In genomic region chr17:78796134-78796900, GRCh38 we compare ENCODE assay signal across 16 cellular contexts. TPM values are rescaled to one million over a fixed set of nuclear protein-coding genes. Genes with fewer than 3 reads are reported as not detected.
DNase-seq lines count a peak whose midpoint lies in the region; ATAC-seq and TF ChIP-seq lines count a peak whose summit lies in the region.
"Had no signal": no experiment of that assay in that cellular context is flagged by ENCODE, and none has a peak within 500 bp of the region (broad histone marks: within the 10 kb centered on the region; RNA-seq: fewer than 3 reads in every experiment).

No MANE protein-coding gene starts in this region.

- no peak for ATAC-seq in CD4-positive, CD25-positive, alpha-beta regulatory T cell (ENCODE audit: low read depth in 2 of 2)
- no peak for ATAC-seq in GM21576 (IDR thresholded peaks at IDR 0.05; ENCODE audit: unreplicated experiment)
- no peak for ATAC-seq in naive thymus-derived CD8-positive, alpha-beta T cell
- ATAC-seq: foreskin keratinocyte had no signal

- TF ChIP-seq POLR2A in esophagus squamous epithelium (IDR thresholded peaks at IDR 0.05) = no peak

- no peaks in the 10 kb centered on the region for H3K27me3 Mint-ChIP-seq in CD4-positive, CD25-positive, alpha-beta regulatory T cell
- no peaks in the 10 kb centered on the region for H3K27me3 Mint-ChIP-seq in naive thymus-derived CD8-positive, alpha-beta T cell
- H3K27me3 Mint-ChIP-seq: B cell had no signal

- intact Hi-C loops in esophagus squamous epithelium (cut with DNase I) = no loop called here
- intact Hi-C loops in posterior vena cava (cut with DNase I) = no loop called here

- H3K9ac ChIP-seq in BLaER1 = peak overlapping the region; percentile 42; the same call in 1 of the 2 replicates

- peak overlapping the region; percentile 33; the same call in 1 of the 2 replicates for H3K4me3 ChIP-seq in BLaER1
- H3K4me3 ChIP-seq in CD4-positive, CD25-positive, alpha-beta regulatory T cell (ENCODE audit: low read depth, low read length) = no peak overlapping the region
- H3K4me3 ChIP-seq in esophagus squamous epithelium = no peak overlapping the region
- H3K4me3 ChIP-seq: breast epithelium, dorsolateral prefrontal cortex had no signal

- H3K27ac Mint-ChIP-seq in CD4-positive, CD25-positive, alpha-beta regulatory T cell = peak overlapping the region; percentile 26 to 80 (median 62)
- peak overlapping the region in 5 of 10 donors; percentile 3 to 65 (median 34) for H3K27ac Mint-ChIP-seq in naive thymus-derived CD8-positive, alpha-beta T cell
- H3K27ac Mint-ChIP-seq: B cell, mesothelial cell of epicardium had no signal

- peaks cover 11 to 58% (median 23%) of the 10 kb centered on the region in 4 donors for H3K4me1 Mint-ChIP-seq in CD4-positive, CD25-positive, alpha-beta regulatory T cell
- peaks cover 37 to 69% (median 59%) of the 10 kb centered on the region in 4 donors for H3K4me1 Mint-ChIP-seq in naive thymus-derived CD8-positive, alpha-beta T cell

- no peaks in the 10 kb centered on the region for H3K9me3 Mint-ChIP-seq in CD4-positive, CD25-positive, alpha-beta regulatory T cell
- H3K9me3 Mint-ChIP-seq in naive thymus-derived CD8-positive, alpha-beta T cell = no peaks in the 10 kb centered on the region
- H3K9me3 Mint-ChIP-seq: mesothelial cell of epicardium had no signal

- no peaks in the 10 kb centered on the region for H3K27me3 ChIP-seq in BLaER1
- no peaks in the 10 kb centered on the region for H3K27me3 ChIP-seq in CD4-positive, CD25-positive, alpha-beta regulatory T cell (ENCODE audit: control insufficient read depth, insufficient read depth, low read length)
- no peaks in the 10 kb centered on the region for H3K27me3 ChIP-seq in esophagus squamous epithelium
- H3K27me3 ChIP-seq: breast epithelium, dorsolateral prefrontal cortex, foreskin keratinocyte had no signal

- TF ChIP-seq CTCF in esophagus squamous epithelium (IDR thresholded peaks at IDR 0.05) = no peak

- H3K27ac ChIP-seq in BLaER1 (peak overlapping the region; percentile 62), esophagus squamous epithelium (peak overlapping the region in 3 of 4 donors; percentile 27 to 32 (median 31))
- H3K27ac ChIP-seq in CD4-positive, CD25-positive, alpha-beta regulatory T cell (ENCODE audit: insufficient read depth, low read length, poor library complexity, severe bottlenecking) = no peak overlapping the region
- H3K27ac ChIP-seq: epithelial cell of prostate, foreskin keratinocyte had no signal

- WGBS in esophagus squamous epithelium, 2 donors = 80 to 85% methylated on average over 16 to 18 of the region's 18 CpGs

- POLR2A ChIA-PET in naive thymus-derived CD8-positive, alpha-beta T cell (lab: Charles Lee) = interaction anchor here (0.7 to 2.0 kb wide), 7 partner anchors 11 to 49 kb away, joined by 3 to 10 read pairs (median 3); no protein-coding TSS in a partner anchor

- H3K4me2 ChIP-seq in BLaER1 = peak overlapping the region; percentile 80

- H3K4me1 ChIP-seq in BLaER1 (peaks cover 84% of the 10 kb centered on the region), esophagus squamous epithelium (peaks cover 9 to 39% (median 20%) of the 10 kb centered on the region in 3 donors)
- H3K4me1 ChIP-seq in CD4-positive, CD25-positive, alpha-beta regulatory T cell (ENCODE audit: control insufficient read depth, insufficient read depth, low read length, poor library complexity, severe bottlenecking) = peaks cover 8% of the 10 kb centered on the region
- H3K4me1 ChIP-seq: breast epithelium had no signal

- H3K9me3 ChIP-seq in BLaER1 = no peaks in the 10 kb centered on the region
- no peaks in the 10 kb centered on the region for H3K9me3 ChIP-seq in CD4-positive, CD25-positive, alpha-beta regulatory T cell (ENCODE audit: control insufficient read depth in 2 of 2, low read length in 2 of 2)
- H3K9me3 ChIP-seq in esophagus squamous epithelium = no peaks in the 10 kb centered on the region
- H3K9me3 ChIP-seq: breast epithelium had no signal

- H3K4me3 Mint-ChIP-seq in CD4-positive, CD25-positive, alpha-beta regulatory T cell = no peak overlapping the region
- peak overlapping the region in 2 of 10 donors; percentile 16 to 42 for H3K4me3 Mint-ChIP-seq in naive thymus-derived CD8-positive, alpha-beta T cell
- H3K4me3 Mint-ChIP-seq: B cell, mesothelial cell of epicardium had no signal

- H3K36me3 ChIP-seq in BLaER1 (peaks cover 78% of the 10 kb centered on the region), esophagus squamous epithelium (peaks cover 25 to 81% (median 35%) of the 10 kb centered on the region in 3 donors)
- peaks cover 67% of the 10 kb centered on the region for H3K36me3 ChIP-seq in CD4-positive, CD25-positive, alpha-beta regulatory T cell (ENCODE audit: control insufficient read depth, insufficient read depth, low read length)
- H3K36me3 ChIP-seq: breast epithelium had no signal

- DNase-seq in CD4-positive, CD25-positive, alpha-beta regulatory T cell = no peak
- DNase-seq in esophagus squamous epithelium (lab: John Stamatoyannopoulos, UW) (no peak), posterior vena cava (ENCODE audit: low spot score) (peak; percentile 34), HuH-7.5 (ENCODE audit: low spot score) (no peak)
- no peak for DNase-seq in naive thymus-derived CD8-positive, alpha-beta T cell
- DNase-seq: activated T-cell treated with anti-CD3 and anti-CD28 coated beads for 4 hours, dorsolateral prefrontal cortex, foreskin keratinocyte, KG1, NCI-H510A had no signal

- peaks cover 51% of the 10 kb centered on the region for H4K20me1 ChIP-seq in BLaER1

- H3K36me3 Mint-ChIP-seq in CD4-positive, CD25-positive, alpha-beta regulatory T cell = peaks cover 60% of the 10 kb centered on the region
- peaks cover 7 to 70% (median 47%) of the 10 kb centered on the region in 3 donors for H3K36me3 Mint-ChIP-seq in naive thymus-derived CD8-positive, alpha-beta T cell

RNA-seq across cellular contexts. Expression of gene CYTH1, which starts 14.2 kb away (rescaled TPM):
- 487 TPM for total RNA-seq in CD4-positive, CD25-positive, alpha-beta regulatory T cell
- polyA plus RNA-seq in CD4-positive, CD25-positive, alpha-beta regulatory T cell = 100 to 1,000 TPM; 202 to 214 (median 206) TPM
- total RNA-seq in esophagus squamous epithelium (10 to 100 TPM; 42.1 to 86.7 (median 67.5) TPM), posterior vena cava (10 to 100 TPM; 27.0 to 42.9 TPM)
- total RNA-seq in naive thymus-derived CD8-positive, alpha-beta T cell = 100 to 1,000 TPM; 415 to 423 TPM
- 100 to 1,000 TPM; 220 to 320 (median 243) TPM for polyA plus RNA-seq in naive thymus-derived CD8-positive, alpha-beta T cell

RNA-seq across cellular contexts. Expression of gene USP36, which starts 44.3 kb away (rescaled TPM):
- total RNA-seq in CD4-positive, CD25-positive, alpha-beta regulatory T cell = 407 TPM
- polyA plus RNA-seq in CD4-positive, CD25-positive, alpha-beta regulatory T cell = 10 to 100 TPM; 19.6 to 22.2 (median 21.2) TPM
- total RNA-seq in esophagus squamous epithelium (10 to 100 TPM; 13.2 to 38.9 (median 22.4) TPM), posterior vena cava (10 to 100 TPM; 47.1 to 52.1 TPM)
- 100 to 1,000 TPM; 151 to 156 TPM for total RNA-seq in naive thymus-derived CD8-positive, alpha-beta T cell
- polyA plus RNA-seq in naive thymus-derived CD8-positive, alpha-beta T cell = 10 to 100 TPM; 27.5 to 45.1 (median 36.7) TPM
